ENCODE assay signal across 10 cellular contexts in genomic region chr2:41965886-41966285, GRCh38.
DNase-seq lines count a peak whose midpoint lies in the region; ATAC-seq, FAIRE-seq and TF ChIP-seq lines count a peak whose summit lies in the region.
"Had no signal": no experiment of that assay in that cellular context is flagged by ENCODE, and none has a peak within 500 bp of the region (broad histone marks: within the 10 kb centered on the region; RNA-seq: fewer than 3 reads in every experiment).

No MANE protein-coding gene starts in this region.

- H2BK12ac ChIP-seq in neuronal stem cell (ENCODE audit: low read length) = no peak overlapping the region

- H2BK120ac ChIP-seq in neuronal stem cell (ENCODE audit: low read depth, low read length) = no peak overlapping the region

- H3K4ac ChIP-seq in neuronal stem cell (ENCODE audit: low read length) = no peak overlapping the region

- ATAC-seq in A549 (peak; percentile 5 to 17; a peak in 3 of 6 replicates), HG03025 (IDR thresholded peaks at IDR 0.05; ENCODE audit: low FRiP score, unreplicated experiment) (no peak), GM21360 (IDR thresholded peaks at IDR 0.05; ENCODE audit: unreplicated experiment) (no peak)

- DNase-seq in A549 (ENCODE audit: low read depth in 1 of 2, low spot score in 1 of 2) = peak in 1 of 2 experiments; percentile 37
- DNase-seq in MG63 = peak; percentile 62
- DNase-seq in esophagus squamous epithelium (lab: John Stamatoyannopoulos, UW) = no peak
- no peak for DNase-seq in neuronal stem cell (ENCODE audit: low spot score)
- no peak for DNase-seq in stimulated activated CD4-positive, alpha-beta T cell treated with anti-CD3 and anti-CD28 coated beads, Interleukin-4, amount 100 ng/mL, for 4 hours
- DNase-seq in cerebellar nuclear complex (lab: John Stamatoyannopoulos, UW) = no peak
- DNase-seq: activated CD4-positive, alpha-beta T cell treated with anti-CD3 and anti-CD28 coated beads, Interleukin-2, amount 50 U/mL, for 1 hour had no signal

- no peak overlapping the region for H2BK5ac ChIP-seq in neuronal stem cell (ENCODE audit: low read length)

- no peak overlapping the region for H3K18ac ChIP-seq in neuronal stem cell (ENCODE audit: low read length)

- TF ChIP-seq CTCF in A549 (IDR thresholded peaks at IDR 0.05) (no peak), esophagus squamous epithelium (IDR thresholded peaks at IDR 0.05) (no peak)

- H3K27me3 ChIP-seq in MG63 = no peaks in the 10 kb centered on the region
- peaks cover 0 to 12% (median 0%) of the 10 kb centered on the region in 4 donors for H3K27me3 ChIP-seq in esophagus squamous epithelium
- H3K27me3 ChIP-seq in neuronal stem cell (ENCODE audit: control insufficient read depth in 3 of 3, insufficient read depth in 3 of 3, low read depth in 1 of 3, low read length in 3 of 3) = no peaks in the 10 kb centered on the region

- POLR2A ChIA-PET in A549 (lab: Yijun Ruan, JAX) = interaction anchor here (1.1 to 2.1 kb wide), 3 partner anchors 35 to 167 kb away, joined by 4 to 18 read pairs (median 8); partner anchors contain the start of gene PKDCC

- H3K79me1 ChIP-seq in neuronal stem cell (ENCODE audit: low read depth, low read length) = no peaks in the 10 kb centered on the region

- TF ChIP-seq RAD21 in A549 (conservative IDR thresholded peaks at IDR 0.05 in 1 of 2, IDR thresholded peaks at IDR 0.05 in 1 of 2) = no peak

- no peak for FAIRE-seq in A549 (lab: Jason Lieb, UNC)
- FAIRE-seq: bronchial epithelial cell had no signal

- no peak overlapping the region for H3K14ac ChIP-seq in neuronal stem cell (ENCODE audit: low read length)

- no peaks in the 10 kb centered on the region for H3K36me3 ChIP-seq in MG63
- no peaks in the 10 kb centered on the region for H3K36me3 ChIP-seq in esophagus squamous epithelium
- no peaks in the 10 kb centered on the region for H3K36me3 ChIP-seq in neuronal stem cell (replicated peaks in 1 of 2; ENCODE audit: control insufficient read depth in 2 of 2, insufficient read depth in 2 of 2, low read length in 2 of 2)

- intact Hi-C loops in esophagus squamous epithelium (cut with DNase I) = no loop called here

- H3K4me1 ChIP-seq in A549 = peaks cover 61% of the 10 kb centered on the region
- peaks cover 13 to 51% (median 29%) of the 10 kb centered on the region in 3 donors for H3K4me1 ChIP-seq in esophagus squamous epithelium
- peaks cover 18 to 29% of the 10 kb centered on the region in 2 donors for H3K4me1 ChIP-seq in neuronal stem cell (ENCODE audit: control insufficient read depth in 2 of 2, insufficient read depth in 1 of 2, low read depth in 1 of 2, low read length in 2 of 2)

- TF ChIP-seq POLR2A in A549 (IDR thresholded peaks at IDR 0.05; ENCODE audit: low read length) (no peak), esophagus squamous epithelium (IDR thresholded peaks at IDR 0.05) (no peak)

- no peak overlapping the region for H3K4me3 ChIP-seq in A549
- no peak overlapping the region for H3K4me3 ChIP-seq in MG63
- no peak overlapping the region for H3K4me3 ChIP-seq in esophagus squamous epithelium
- no peak overlapping the region for H3K4me3 ChIP-seq in neuronal stem cell (ENCODE audit: low read length in 2 of 2)

- H3K4me2 ChIP-seq in A549 (peak overlapping the region; percentile 62), neuronal stem cell (ENCODE audit: insufficient read depth, low read length, poor library complexity, severe bottlenecking) (no peak overlapping the region)

- no peak overlapping the region for H4K8ac ChIP-seq in neuronal stem cell (ENCODE audit: low read depth, low read length)

- H2BK15ac ChIP-seq in neuronal stem cell (ENCODE audit: low read length) = no peak overlapping the region

- H3K27ac ChIP-seq in A549 (peak overlapping the region; percentile 74 to 83), esophagus squamous epithelium (peak overlapping the region in 3 of 4 donors; percentile 51 to 72 (median 68)), neuronal stem cell (replicated peaks; ENCODE audit: low read length) (no peak overlapping the region)

- no peak for TF ChIP-seq EP300 in A549 (IDR thresholded peaks at IDR 0.05)

- no peak overlapping the region for H2AK5ac ChIP-seq in neuronal stem cell (ENCODE audit: low read depth, low read length)

- 16% methylated on average over 2 of the region's 2 CpGs for WGBS in A549 (ENCODE audit: missing lambda C conversion rate)
- WGBS in esophagus squamous epithelium, 2 donors = 55 to 58% methylated on average over 2 of the region's 2 CpGs
- WGBS in neuronal stem cell (ENCODE audit: extremely low coverage in 2 of 2, insufficient read length in 2 of 2, insufficient replicate concordance in 1 of 2), 2 donors = no CpG with 5 or more reads among the region's 2 CpGs

- no peak overlapping the region for H3K9ac ChIP-seq in neuronal stem cell (ENCODE audit: low read depth, low read length, poor library complexity)

- H3K23ac ChIP-seq in neuronal stem cell (ENCODE audit: low read depth, low read length, poor library complexity) = no peak overlapping the region

- H4K91ac ChIP-seq in neuronal stem cell (ENCODE audit: low read depth, low read length, poor library complexity) = no peak overlapping the region

- H3K9me3 ChIP-seq in A549 = no peaks in the 10 kb centered on the region
- no peaks in the 10 kb centered on the region for H3K9me3 ChIP-seq in MG63
- no peaks in the 10 kb centered on the region for H3K9me3 ChIP-seq in esophagus squamous epithelium
- H3K9me3 ChIP-seq in neuronal stem cell (replicated peaks in 1 of 2; ENCODE audit: control insufficient read depth in 2 of 2, insufficient read depth in 1 of 2, low read depth in 1 of 2, low read length in 2 of 2) = no peaks in the 10 kb centered on the region

- peak overlapping the region; percentile 25 for H2AFZ ChIP-seq in neuronal stem cell (ENCODE audit: low read length)

- CTCF ChIA-PET in A549 (lab: Yijun Ruan, JAX) = interaction anchor here (1.1 to 3.0 kb wide), 4 partner anchors 41 to 121 kb away, joined by 3 to 17 read pairs (median 5); no protein-coding TSS in a partner anchor

TF ChIP-seq in A549, 52 proteins besides CTCF, POLR2A, EP300 and RAD21:
- TF ChIP-seq FOSB (CRISPR knock-in tag; IDR thresholded peaks at IDR 0.05) = no peak
- no peak for TF ChIP-seq HMGXB4 (CRISPR knock-in tag; IDR thresholded peaks at IDR 0.05; ENCODE audit: borderline replicate concordance)
- TF ChIP-seq ELK1 (IDR thresholded peaks at IDR 0.05; ENCODE audit: low read depth, low read length) = no peak
- TF ChIP-seq E2F6 (IDR thresholded peaks at IDR 0.05; ENCODE audit: borderline replicate concordance, low read depth) = no peak
- no peak for TF ChIP-seq PHF8 (IDR thresholded peaks at IDR 0.05; ENCODE audit: borderline replicate concordance, low read depth)
- TF ChIP-seq RCOR1 (IDR thresholded peaks at IDR 0.05; ENCODE audit: low read depth, low read length) = no peak
- TF ChIP-seq EHF (CRISPR knock-in tag; IDR thresholded peaks at IDR 0.05) = no peak
- no peak for TF ChIP-seq HEYL (CRISPR knock-in tag; IDR thresholded peaks at IDR 0.05)
- TF ChIP-seq TFCP2L1 (CRISPR knock-in tag; IDR thresholded peaks at IDR 0.05) = no peak
- no peak for TF ChIP-seq CBX8 (IDR thresholded peaks at IDR 0.05)
- no peak for TF ChIP-seq MYC (IDR thresholded peaks at IDR 0.05; ENCODE audit: borderline replicate concordance, low read length)

Comparison
In these comparisons a context has a peak if more than half of its experiments do, and no peak if none do; other contexts are left out.
1. ATAC-seq: peak in A549 (2 of 2); none in HG03025 (single experiment) and GM21360 (single experiment).